ENCODE assay signal across 8 cellular contexts in genomic region chr14:93184391-93185332, GRCh38. TPM values are rescaled to one million over a fixed set of nuclear protein-coding genes. Genes with fewer than 3 reads are reported as not detected.
DNase-seq lines count a peak whose midpoint lies in the region; ATAC-seq and TF ChIP-seq lines count a peak whose summit lies in the region.

Gene LYSET (plus strand): TSS chr14:93185317. CDS start chr14:93185406, 89 bp downstream.
Gene MOAP1 (minus strand): TSS chr14:93184897. CDS start chr14:93184242, 655 bp downstream.

- peaks cover 7 to 43% (median 16%) of the 10 kb centered on the region in 3 donors for H3K4me1 ChIP-seq in esophagus squamous epithelium
- peaks cover 9 to 23% of the 10 kb centered on the region in 2 donors for H3K4me1 ChIP-seq in naive thymus-derived CD4-positive, alpha-beta T cell (ENCODE audit: control insufficient read depth in 2 of 2, insufficient read depth in 2 of 2, low read length in 2 of 2)

- peak within 1 kb of the TSS; percentile 92 for H3K4me3 Mint-ChIP-seq in activated T-cell treated with anti-CD3 and anti-CD28 coated beads, Interleukin-2, amount 50 U/mL, for 24 hours
- H3K4me3 Mint-ChIP-seq in naive thymus-derived CD4-positive, alpha-beta T cell, result peak within 1 kb of the TSS; percentile 90 to 98 (median 96)
- H3K4me3 Mint-ChIP-seq in stimulated activated naive B cell treated with anti-CD40 and anti-IgM and Interleukin-4, amounts not matched to agents 10 μg/mL and 1 μg/mL and 100 μg/mL, for 72 hours, result peak within 1 kb of the TSS; percentile 91 to 93

- no peaks in the 10 kb centered on the region for H3K27me3 Mint-ChIP-seq in activated T-cell treated with anti-CD3 and anti-CD28 coated beads, Interleukin-2, amount 50 U/mL, for 24 hours
- H3K27me3 Mint-ChIP-seq in naive thymus-derived CD4-positive, alpha-beta T cell, result no peaks in the 10 kb centered on the region
- H3K27me3 Mint-ChIP-seq in stimulated activated naive B cell treated with anti-CD40 and anti-IgM and Interleukin-4, amounts not matched to agents 10 μg/mL and 1 μg/mL and 100 μg/mL, for 72 hours, result no peaks in the 10 kb centered on the region

- peak within 1 kb of the TSS; percentile 94 for H3K27ac Mint-ChIP-seq in activated T-cell treated with anti-CD3 and anti-CD28 coated beads, Interleukin-2, amount 50 U/mL, for 24 hours
- H3K27ac Mint-ChIP-seq in naive thymus-derived CD4-positive, alpha-beta T cell, result peak within 1 kb of the TSS; percentile 91 to 98 (median 96)
- peak within 1 kb of the TSS; percentile 95 for H3K27ac Mint-ChIP-seq in stimulated activated naive B cell treated with anti-CD40 and anti-IgM and Interleukin-4, amounts not matched to agents 10 μg/mL and 1 μg/mL and 100 μg/mL, for 72 hours

- no peaks in the 10 kb centered on the region for H3K27me3 ChIP-seq in esophagus squamous epithelium
- no peaks in the 10 kb centered on the region for H3K27me3 ChIP-seq in naive thymus-derived CD4-positive, alpha-beta T cell (ENCODE audit: control insufficient read depth in 2 of 2, insufficient read depth in 2 of 2, low read length in 2 of 2)

- peak within 1 kb of the TSS; percentile 65 to 94 (median 76) for H3K4me3 ChIP-seq in esophagus squamous epithelium
- peak within 1 kb of the TSS; percentile 95 for H3K4me3 ChIP-seq in naive thymus-derived CD4-positive, alpha-beta T cell (ENCODE audit: low read length)

- peak in 4 of 6 experiments; percentile 18 to 47 (median 32) for TF ChIP-seq CTCF in esophagus squamous epithelium (IDR thresholded peaks at IDR 0.05)

- ATAC-seq in GM21360 (IDR thresholded peaks at IDR 0.05; ENCODE audit: unreplicated experiment), result peak; percentile 87
- peak; percentile 90 for ATAC-seq in naive thymus-derived CD4-positive, alpha-beta T cell
- peak; percentile 90 to 92 for ATAC-seq in stimulated activated naive B cell treated with anti-CD40 and anti-IgM and Interleukin-4, amounts not matched to agents 10 μg/mL and 1 μg/mL and 100 μg/mL, for 72 hours (replicated peaks)

- POLR2A ChIA-PET in naive thymus-derived CD4-positive, alpha-beta T cell (lab: Charles Lee), result interaction anchor here (0.6 to 6.2 kb wide), 14 partner anchors 11 to 1145 kb away, joined by 3 to 69 read pairs (median 4); partner anchors contain the start of genes DDX24, GON7, IFI27L1 and ITPK1

- 0% methylated on average over 3 of the region's 122 CpGs; no CpG with 5 or more reads in 1 of the 2 donors for WGBS in esophagus squamous epithelium, 2 donors

- H3K36me3 ChIP-seq in esophagus squamous epithelium, result peaks cover 0 to 31% (median 0%) of the 10 kb centered on the region in 3 donors
- H3K36me3 ChIP-seq in naive thymus-derived CD4-positive, alpha-beta T cell (ENCODE audit: control insufficient read depth in 2 of 3, insufficient read depth in 3 of 3, low read length in 3 of 3), result peaks cover 0 to 12% (median 0%) of the 10 kb centered on the region in 3 experiments

- CTCF ChIA-PET in naive thymus-derived CD4-positive, alpha-beta T cell (lab: Charles Lee), result interaction anchor here (0.9 to 3.2 kb wide), 7 partner anchors 22 to 83 kb away, joined by 3 to 16 read pairs (median 4); partner anchors contain the start of genes GON7, ITPK1 and UBR7

- peak; percentile 62 for DNase-seq in DMS 273 treated with DMSO at 0.1 percent for 48 hours (lab: John Stamatoyannopoulos, UW)
- DNase-seq in HT1080 (ENCODE audit: low read depth), result peak; percentile 74
- peak; percentile 79 for DNase-seq in OCI-M1 (lab: John Stamatoyannopoulos, UW)
- peak; percentile 92 for DNase-seq in activated T-cell treated with anti-CD3 and anti-CD28 coated beads, Interleukin-2, amount 50 U/mL, for 24 hours
- peak; percentile 64 for DNase-seq in esophagus squamous epithelium (lab: John Stamatoyannopoulos, UW)
- DNase-seq in naive thymus-derived CD4-positive, alpha-beta T cell, result peak; percentile 78 to 91 (median 89)
- peak; percentile 85 for DNase-seq in stimulated activated naive B cell treated with anti-CD40 and anti-IgM and Interleukin-4, amounts not matched to agents 10 μg/mL and 1 μg/mL and 100 μg/mL, for 72 hours

- H3K9me3 Mint-ChIP-seq in activated T-cell treated with anti-CD3 and anti-CD28 coated beads, Interleukin-2, amount 50 U/mL, for 24 hours, result no peaks in the 10 kb centered on the region
- H3K9me3 Mint-ChIP-seq in naive thymus-derived CD4-positive, alpha-beta T cell, result no peaks in the 10 kb centered on the region
- H3K9me3 Mint-ChIP-seq in stimulated activated naive B cell treated with anti-CD40 and anti-IgM and Interleukin-4, amounts not matched to agents 10 μg/mL and 1 μg/mL and 100 μg/mL, for 72 hours, result no peaks in the 10 kb centered on the region

- TF ChIP-seq POLR2A in esophagus squamous epithelium (IDR thresholded peaks at IDR 0.05), result peak in 3 of 4 donors; percentile 40 to 88 (median 75)

- peak within 1 kb of the TSS; percentile 92 to 97 (median 92) for H3K27ac ChIP-seq in esophagus squamous epithelium
- peak within 1 kb of the TSS; percentile 96 for H3K27ac ChIP-seq in naive thymus-derived CD4-positive, alpha-beta T cell (ENCODE audit: low read depth, low read length)

- intact Hi-C loops in esophagus squamous epithelium (cut with DNase I), result no loop called here
- intact Hi-C loops in naive thymus-derived CD4-positive, alpha-beta T cell (cut with micrococcal nuclease), result loop anchor here (1.0 to 10.0 kb wide), 9 partner anchors 23 to 1970 kb away; partner anchors contain the start of genes BTBD7 (in 2 of the 2), GOLGA5 (in 2 of the 2), GON7 (in 2 of the 2) and UBR7 (in 2 of the 2)

- H3K9me3 ChIP-seq in esophagus squamous epithelium, result no peaks in the 10 kb centered on the region
- H3K9me3 ChIP-seq in naive thymus-derived CD4-positive, alpha-beta T cell (ENCODE audit: control insufficient read depth in 2 of 3, low read length in 3 of 3), result no peaks in the 10 kb centered on the region

- peaks cover 58% of the 10 kb centered on the region for H3K36me3 Mint-ChIP-seq in activated T-cell treated with anti-CD3 and anti-CD28 coated beads, Interleukin-2, amount 50 U/mL, for 24 hours (ENCODE audit: low read depth)
- peaks cover 4 to 16% (median 10%) of the 10 kb centered on the region in 5 donors for H3K36me3 Mint-ChIP-seq in naive thymus-derived CD4-positive, alpha-beta T cell
- peaks cover 8 to 18% of the 10 kb centered on the region in 2 donors for H3K36me3 Mint-ChIP-seq in stimulated activated naive B cell treated with anti-CD40 and anti-IgM and Interleukin-4, amounts not matched to agents 10 μg/mL and 1 μg/mL and 100 μg/mL, for 72 hours

- H3K4me1 Mint-ChIP-seq in activated T-cell treated with anti-CD3 and anti-CD28 coated beads, Interleukin-2, amount 50 U/mL, for 24 hours (ENCODE audit: low read depth), result peaks cover 52% of the 10 kb centered on the region
- H3K4me1 Mint-ChIP-seq in naive thymus-derived CD4-positive, alpha-beta T cell, result peaks cover 24 to 60% (median 42%) of the 10 kb centered on the region in 7 donors
- peaks cover 17 to 28% of the 10 kb centered on the region in 2 donors for H3K4me1 Mint-ChIP-seq in stimulated activated naive B cell treated with anti-CD40 and anti-IgM and Interleukin-4, amounts not matched to agents 10 μg/mL and 1 μg/mL and 100 μg/mL, for 72 hours

RNA-seq across cellular contexts. Expression of gene LYSET, which starts in this region (rescaled TPM):
- 18.5 and 27.8 TPM in 2 replicates for total RNA-seq in HT1080 (2014; rRNA removed; shearing (Covaris generic))
- polyA plus RNA-seq in HT1080 (2015; cell fraction: cytosol; rRNA removed), result 23.8 and 25.7 TPM in 2 replicates
- polyA plus RNA-seq in HT1080 (2015; cell fraction: nucleus; rRNA removed), result 6.2 and 7.5 TPM in 2 replicates
- total RNA-seq in esophagus squamous epithelium, result 1 to 10 TPM; 1.4 to 6.5 (median 4.7) TPM
- 10 to 100 TPM in 4 of 5 experiments, 1 to 10 TPM in 1; 8.0 to 26.6 (median 12.4) TPM for total RNA-seq in naive thymus-derived CD4-positive, alpha-beta T cell
- 10 to 100 TPM; 42.1 to 47.7 TPM for polyA plus RNA-seq in naive thymus-derived CD4-positive, alpha-beta T cell

RNA-seq across cellular contexts. Expression of gene MOAP1, which starts in this region (rescaled TPM):
- 22.9 and 23.0 TPM in 2 replicates for total RNA-seq in HT1080 (2014; rRNA removed; shearing (Covaris generic))
- polyA plus RNA-seq in HT1080 (2015; cell fraction: cytosol; rRNA removed), result 15.4 and 19.5 TPM in 2 replicates
- polyA plus RNA-seq in HT1080 (2015; cell fraction: nucleus; rRNA removed), result 20.1 and 22.2 TPM in 2 replicates
- 10 to 100 TPM in 2 of 4 donors, 1 to 10 TPM in 2; 4.9 to 28.8 (median 11.5) TPM for total RNA-seq in esophagus squamous epithelium
- 100 to 1,000 TPM in 1 of 5 experiments, 10 to 100 TPM in 4; 20.5 to 102 (median 43.6) TPM for total RNA-seq in naive thymus-derived CD4-positive, alpha-beta T cell
- 10 to 100 TPM; 59.4 to 80.8 TPM for polyA plus RNA-seq in naive thymus-derived CD4-positive, alpha-beta T cell

Comparison
In these comparisons a context has a peak if more than half of its experiments do, and no peak if none do; other contexts are left out.
1. Peak in every context shown above with its lines: DNase-seq, ATAC-seq, H3K4me3 ChIP-seq and H3K27ac ChIP-seq.